ENCODE assay signal across 8 cellular contexts in the genomic region with DNA sequence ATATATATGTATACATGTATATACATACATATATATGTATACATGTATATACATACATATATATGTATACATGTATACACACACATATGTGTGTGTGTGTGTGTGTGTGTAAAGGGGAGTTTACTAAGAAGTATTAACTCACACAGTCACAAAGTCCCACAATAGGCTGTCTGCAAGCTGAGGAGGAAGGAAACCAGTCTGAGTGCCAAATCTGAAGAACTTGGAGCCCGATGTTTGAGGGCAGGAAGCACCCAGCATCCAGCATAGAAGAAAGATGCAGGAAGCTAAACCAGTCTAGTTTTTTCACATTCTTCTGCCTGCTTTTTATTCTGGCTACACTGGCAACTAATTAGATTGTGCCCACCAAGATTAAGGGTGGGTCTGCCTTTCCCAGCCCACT.
"Had no signal": no experiment of that assay in that cellular context is flagged by ENCODE, and none has a peak within 500 bp of the region (broad histone marks: within the 10 kb centered on the region; RNA-seq: fewer than 3 reads in every experiment).

No MANE protein-coding gene starts in this region.

- H3K4me3 ChIP-seq: GM23248, HAP-1, K562 had no signal

- H3K9me3 ChIP-seq: HAP-1 had no signal

- H3K9ac ChIP-seq: GM23248 had no signal

- H3K4me3 Mint-ChIP-seq: HFFc6 had no signal

- H3K36me3 ChIP-seq: HAP-1 had no signal

- H3K27ac Mint-ChIP-seq: HFFc6 had no signal

- DNase-seq: GM23248, GOT3, H7, HFFc6, IMR-90 had no signal

- H3K27ac ChIP-seq: GM23248 had no signal

- FAIRE-seq: K562 had no signal

- H2AFZ ChIP-seq: GM23248 had no signal

- ATAC-seq: HCT116, K562 had no signal
